8 cellular contexts compared by ENCODE assay signal in the genomic region with DNA sequence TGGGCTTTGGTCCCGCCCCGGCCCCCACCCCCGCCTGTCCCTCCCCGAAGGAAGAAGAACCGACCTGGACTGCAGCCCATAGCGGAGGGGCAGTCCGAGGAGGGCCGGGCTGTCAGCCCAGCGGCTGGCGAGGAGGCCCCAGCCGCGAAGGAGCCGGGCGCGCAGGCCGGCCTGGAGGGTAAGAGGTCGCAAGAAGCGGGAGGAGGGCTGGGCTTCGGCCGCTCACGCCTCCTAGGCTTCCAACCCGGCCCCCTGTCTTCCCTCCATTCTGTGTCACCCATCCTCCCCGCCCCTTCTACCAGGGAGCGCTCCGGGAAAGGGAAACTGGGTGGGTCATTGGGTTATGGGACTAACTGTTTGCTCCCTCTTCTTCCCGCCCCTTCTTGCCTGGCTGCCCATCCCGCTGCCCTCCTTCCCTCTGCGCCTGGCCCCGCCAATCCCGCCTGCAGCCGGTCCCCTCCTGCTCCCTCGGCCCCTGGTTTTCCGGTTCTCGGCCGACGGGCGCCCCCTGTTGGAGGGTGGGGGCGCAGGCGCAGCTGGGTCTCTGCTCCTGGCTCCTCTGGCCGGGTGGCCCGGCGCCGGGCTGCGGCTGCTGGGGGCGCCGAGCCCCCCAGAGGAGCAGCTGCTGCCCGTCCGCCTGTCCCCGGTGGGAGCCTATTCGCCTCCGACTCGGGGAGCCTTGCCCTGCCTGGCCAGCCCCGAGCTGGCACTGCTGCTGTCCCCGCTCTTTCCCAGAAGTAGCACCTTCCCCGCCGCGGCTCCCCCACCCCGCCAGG. TPM values are rescaled to one million over a fixed set of nuclear protein-coding genes. Genes with fewer than 3 reads are reported as not detected.
DNase-seq lines count a peak whose midpoint lies in the region; ATAC-seq and TF ChIP-seq lines count a peak whose summit lies in the region.

No MANE protein-coding gene starts in this region.

- H3K4me3 ChIP-seq in AG10803 (ENCODE audit: low read length) (peak overlapping the region; percentile 93), lower lobe of right lung (peak overlapping the region; percentile 95)

- TF ChIP-seq CTCF in AG10803 (conservative IDR thresholded peaks at IDR 0.05; ENCODE audit: low read length) (peak; percentile 61), lower lobe of right lung (IDR thresholded peaks at IDR 0.05) (peak; percentile 91)

- peak; percentile 11 for TF ChIP-seq POLR2A in GM19193 (IDR thresholded peaks at IDR 0.05; ENCODE audit: extremely low read depth, insufficient read depth, insufficient read length)

- no peaks in the 10 kb centered on the region for H3K27me3 Mint-ChIP-seq in activated CD8-positive, alpha-beta T cell treated with anti-CD3 and anti-CD28 coated beads, Interleukin-2, amount 10 ng/mL, durations not matched to agents 7 days and 5 days (ENCODE audit: low read depth)

- CTCF ChIA-PET in activated CD8-positive, alpha-beta T cell treated with anti-CD3 and anti-CD28 coated beads, Interleukin-2, amount 10 ng/mL, durations not matched to agents 7 days and 5 days (lab: Charles Lee): interaction anchor here (0.6 to 7.2 kb wide), 34 partner anchors 9 to 743 kb away, joined by 3 to 190 read pairs (median 4); a partner anchor contains a TSS

- ATAC-seq in activated CD8-positive, alpha-beta T cell treated with anti-CD3 and anti-CD28 coated beads, Interleukin-2, amount 10 ng/mL, durations not matched to agents 7 days and 5 days: peak; percentile 62
- peak; percentile 76 to 81 for ATAC-seq in lower lobe of right lung

- H3K36me3 Mint-ChIP-seq in activated CD8-positive, alpha-beta T cell treated with anti-CD3 and anti-CD28 coated beads, Interleukin-2, amount 10 ng/mL, durations not matched to agents 7 days and 5 days (ENCODE audit: low read depth): peaks cover 21% of the 10 kb centered on the region

- peaks cover 45% of the 10 kb centered on the region for H3K36me3 ChIP-seq in lower lobe of right lung

- peaks cover 38% of the 10 kb centered on the region for H3K4me1 ChIP-seq in lower lobe of right lung

- H3K4me1 Mint-ChIP-seq in activated CD8-positive, alpha-beta T cell treated with anti-CD3 and anti-CD28 coated beads, Interleukin-2, amount 10 ng/mL, durations not matched to agents 7 days and 5 days (ENCODE audit: low read depth): peaks cover 53% of the 10 kb centered on the region

- DNase-seq in AG10803 (ENCODE audit: low read depth) (peak; percentile 95), HK-2 (ENCODE audit: unreplicated experiment) (peak; percentile 98), NCI-H82 (lab: John Stamatoyannopoulos, UW) (peak; percentile 96), ecto neural progenitor cell (ENCODE audit: low spot score) (peak; percentile 97), lower lobe of right lung (peak; percentile 90)
- peak; percentile 90 for DNase-seq in activated CD8-positive, alpha-beta T cell treated with anti-CD3 and anti-CD28 coated beads, Interleukin-2, amount 10 ng/mL, durations not matched to agents 7 days and 5 days
- peak; percentile 73 to 90 for DNase-seq in stimulated activated CD4-positive, alpha-beta T cell treated with anti-CD3 and anti-CD28 coated beads, Interleukin-4, amount 100 ng/mL, for 4 hours

- no peaks in the 10 kb centered on the region for H3K9me3 ChIP-seq in lower lobe of right lung

- intact Hi-C loops in lower lobe of right lung (cut with DNase I): no loop called here

- H3K27ac ChIP-seq in lower lobe of right lung: peak overlapping the region; percentile 94

- no peaks in the 10 kb centered on the region for H3K27me3 ChIP-seq in lower lobe of right lung (ENCODE audit: low read depth)

- H3K27ac Mint-ChIP-seq in activated CD8-positive, alpha-beta T cell treated with anti-CD3 and anti-CD28 coated beads, Interleukin-2, amount 10 ng/mL, durations not matched to agents 7 days and 5 days: peak overlapping the region; percentile 77

- peak overlapping the region; percentile 83 for H3K4me3 Mint-ChIP-seq in activated CD8-positive, alpha-beta T cell treated with anti-CD3 and anti-CD28 coated beads, Interleukin-2, amount 10 ng/mL, durations not matched to agents 7 days and 5 days

- POLR2A ChIA-PET in activated CD8-positive, alpha-beta T cell treated with anti-CD3 and anti-CD28 coated beads, Interleukin-2, amount 10 ng/mL, durations not matched to agents 7 days and 5 days (lab: Charles Lee): interaction anchor here (1.0 to 2.8 kb wide), 11 partner anchors 15 to 78 kb away, joined by 3 to 18 read pairs (median 3); a partner anchor contains a TSS

- no peaks in the 10 kb centered on the region for H3K9me3 Mint-ChIP-seq in activated CD8-positive, alpha-beta T cell treated with anti-CD3 and anti-CD28 coated beads, Interleukin-2, amount 10 ng/mL, durations not matched to agents 7 days and 5 days (ENCODE audit: insufficient read depth)

RNA-seq across cellular contexts. Expression of a gene that starts 2.4 kb away (rescaled TPM):
- 10 to 100 TPM; 33.7 to 35.1 TPM for total RNA-seq in activated CD8-positive, alpha-beta T cell treated with anti-CD3 and anti-CD28 coated beads, Interleukin-2, amount 10 ng/mL, durations not matched to agents 7 days and 5 days
- 27.6 TPM for total RNA-seq in lower lobe of right lung

RNA-seq across cellular contexts. Expression of a gene that starts 14.5 kb away (rescaled TPM):
- total RNA-seq in activated CD8-positive, alpha-beta T cell treated with anti-CD3 and anti-CD28 coated beads, Interleukin-2, amount 10 ng/mL, durations not matched to agents 7 days and 5 days: 100 to 1,000 TPM; 270 to 271 TPM
- total RNA-seq in lower lobe of right lung: 184 TPM

RNA-seq across cellular contexts. Expression of a gene that starts 21.9 kb away (rescaled TPM):
- not detected for total RNA-seq in activated CD8-positive, alpha-beta T cell treated with anti-CD3 and anti-CD28 coated beads, Interleukin-2, amount 10 ng/mL, durations not matched to agents 7 days and 5 days
- not detected for total RNA-seq in lower lobe of right lung

RNA-seq across cellular contexts. Expression of a gene that starts 45.9 kb away (rescaled TPM):
- total RNA-seq in activated CD8-positive, alpha-beta T cell treated with anti-CD3 and anti-CD28 coated beads, Interleukin-2, amount 10 ng/mL, durations not matched to agents 7 days and 5 days: 1 to 10 TPM; 4.9 to 5.1 TPM
- total RNA-seq in lower lobe of right lung: 4.2 TPM

RNA-seq across cellular contexts. Expression of a gene that starts 49.8 kb away (rescaled TPM):
- 100 to 1,000 TPM; 101 to 104 TPM for total RNA-seq in activated CD8-positive, alpha-beta T cell treated with anti-CD3 and anti-CD28 coated beads, Interleukin-2, amount 10 ng/mL, durations not matched to agents 7 days and 5 days
- 51.1 TPM for total RNA-seq in lower lobe of right lung

Comparison
In these comparisons a context has a peak if more than half of its experiments do, and no peak if none do; other contexts are left out.
1. Peak in every context shown above with its lines: DNase-seq, ATAC-seq, H3K4me3 ChIP-seq and H3K27ac ChIP-seq.